8 cellular contexts compared by ENCODE assay signal in the genomic region with DNA sequence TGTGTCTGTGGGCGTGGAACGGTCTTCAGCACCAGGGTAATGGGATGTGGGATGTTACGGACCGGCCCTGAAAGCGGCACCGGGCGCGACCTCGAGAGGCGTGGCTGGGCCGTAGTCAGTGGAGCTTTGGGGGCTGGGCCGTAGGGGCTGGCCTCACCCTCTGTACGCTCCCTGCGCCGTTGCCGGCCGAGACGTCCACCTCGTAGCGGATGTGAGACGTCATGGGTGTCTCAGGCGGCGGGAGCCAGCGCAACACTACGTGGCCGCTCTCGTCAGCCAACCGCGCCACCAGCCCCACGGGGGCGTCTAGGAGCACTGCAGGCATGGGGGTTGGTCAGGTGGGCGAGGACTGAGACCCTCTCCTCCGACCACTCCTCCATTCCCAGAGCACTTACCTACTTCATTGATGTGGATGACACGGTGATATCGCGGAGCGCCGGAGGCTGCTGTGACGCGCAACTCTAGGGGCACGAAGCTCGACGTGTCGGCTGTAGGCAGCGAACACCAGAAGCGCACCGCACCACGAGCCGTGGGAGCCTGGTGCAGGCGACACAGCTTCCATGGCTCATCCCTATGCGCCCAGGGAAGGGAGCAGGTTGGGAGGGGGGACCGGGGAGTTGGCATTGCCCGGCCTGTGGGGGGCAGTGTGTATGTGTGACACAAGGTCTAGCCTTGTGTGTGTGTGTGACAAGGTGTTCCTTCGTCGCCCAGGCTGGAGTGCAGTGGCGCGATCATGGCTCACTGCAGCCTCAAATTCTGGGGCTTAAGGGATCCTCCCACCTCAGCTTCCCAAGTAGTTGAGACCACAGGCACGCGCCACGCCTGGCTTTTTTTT. TPM values are rescaled to one million over a fixed set of nuclear protein-coding genes. Genes with fewer than 3 reads are reported as not detected.
DNase-seq lines count a peak whose midpoint lies in the region; ATAC-seq and FAIRE-seq lines count a peak whose summit lies in the region.

No MANE protein-coding gene starts in this region.

- peak; percentile 43 for ATAC-seq in GM21390 (IDR thresholded peaks at IDR 0.05; ENCODE audit: unreplicated experiment)
- peak; percentile 67 to 78 for ATAC-seq in activated naive CD4-positive, alpha-beta T cell treated with anti-CD3 and anti-CD28 coated beads, Interleukin-2, amount 50 U/mL, for 72 hours
- ATAC-seq in right cardiac atrium = peak; percentile 59 to 82

- intact Hi-C loops in right cardiac atrium (cut with DNase I) = loop anchor here in 2 of 4 donors (10.0 kb wide), 2 partner anchors 53 to 63 kb away; a partner anchor contains a TSS

- H3K9me3 Mint-ChIP-seq in activated naive CD4-positive, alpha-beta T cell treated with anti-CD3 and anti-CD28 coated beads, Interleukin-2, amount 50 U/mL, for 72 hours = no peaks in the 10 kb centered on the region

- H3K36me3 ChIP-seq in small intestine (ENCODE audit: control insufficient read depth in 2 of 2, insufficient read depth in 2 of 2, low read length in 2 of 2) = no peaks in the 10 kb centered on the region

- FAIRE-seq in small intestine (lab: Jason Lieb, UNC) = no peak

- H3K4me3 ChIP-seq in right cardiac atrium (ENCODE audit: low read length) (peak overlapping the region; percentile 47), small intestine (ENCODE audit: low read depth in 1 of 2, low read length in 2 of 2) (peak overlapping the region in 1 of 2 donors; percentile 54)

- 12% methylated on average over 60 of the region's 60 CpGs for WGBS in right cardiac atrium
- WGBS in small intestine, 3 donors = 1 to 6% (median 4%) methylated on average over 53 to 60 of the region's 60 CpGs

- H3K27ac Mint-ChIP-seq in activated naive CD4-positive, alpha-beta T cell treated with anti-CD3 and anti-CD28 coated beads, Interleukin-2, amount 50 U/mL, for 72 hours = peak overlapping the region; percentile 93 to 98

- H3K36me3 Mint-ChIP-seq in activated naive CD4-positive, alpha-beta T cell treated with anti-CD3 and anti-CD28 coated beads, Interleukin-2, amount 50 U/mL, for 72 hours = peaks cover 12 to 17% of the 10 kb centered on the region in 2 donors

- DNase-seq in DMS153 treated with DMSO at 0.1 percent for 48 hours (lab: John Stamatoyannopoulos, UW; ENCODE audit: unreplicated experiment) (peak; percentile 66), HT-29 (ENCODE audit: low spot score) (peak; percentile 73), SK-MEL-5 (ENCODE audit: low read depth, low spot score) (peak; percentile 93), right cardiac atrium (peak; percentile 87 to 92 (median 90)), small intestine (peak; percentile 21), NCI-H2171 treated with DMSO at 0.1 percent for 48 hours (lab: John Stamatoyannopoulos, UW) (no peak)
- peak; percentile 78 to 82 for DNase-seq in activated naive CD4-positive, alpha-beta T cell treated with anti-CD3 and anti-CD28 coated beads, Interleukin-2, amount 50 U/mL, for 72 hours (ENCODE audit: low spot score in 2 of 2)

- no peaks in the 10 kb centered on the region for H3K9me3 ChIP-seq in right cardiac atrium (ENCODE audit: control insufficient read depth, low read length)
- H3K9me3 ChIP-seq in small intestine (ENCODE audit: control insufficient read depth, low read depth) = no peaks in the 10 kb centered on the region

- in situ Hi-C loops in SK-MEL-5 (cut with HindIII; ENCODE audit: low pct_unique_long_range_greater_than_20kb, low sequenced_read_pairs) = no loop called here

- no peaks in the 10 kb centered on the region for H3K27me3 ChIP-seq in right cardiac atrium (ENCODE audit: control insufficient read depth, insufficient read depth)
- H3K27me3 ChIP-seq in small intestine (ENCODE audit: control insufficient read depth in 2 of 2, insufficient read depth in 2 of 2, low read length in 2 of 2) = peaks cover 0 to 6% of the 10 kb centered on the region in 2 donors

- H3K27ac ChIP-seq in right cardiac atrium (ENCODE audit: low read length) (no peak overlapping the region), small intestine (ENCODE audit: low read depth in 1 of 2, low read length in 1 of 2) (peak overlapping the region in 1 of 2 donors; percentile 83)

- H3K4me1 ChIP-seq in right cardiac atrium (ENCODE audit: control insufficient read depth, insufficient read depth, low read length) (peaks cover 8% of the 10 kb centered on the region), small intestine (ENCODE audit: control insufficient read depth in 2 of 2, insufficient read depth in 1 of 2, low read depth in 1 of 2, low read length in 1 of 2) (peaks cover 2 to 8% of the 10 kb centered on the region in 2 donors)

RNA-seq across cellular contexts. Expression of a gene that starts 2.4 kb away (rescaled TPM):
- total RNA-seq in HT-29 (2014; rRNA removed; shearing (Covaris generic)) = 3.7 and 3.8 TPM in 2 replicates
- 8.0 and 9.2 TPM in 2 replicates for total RNA-seq in SK-MEL-5 (2014; rRNA removed; shearing (Covaris generic))
- polyA plus RNA-seq in SK-MEL-5 (2015; cell fraction: cytosol; rRNA removed) = 16.3 and 18.6 TPM in 2 replicates
- polyA plus RNA-seq in SK-MEL-5 (2015; cell fraction: nucleus; rRNA removed) = 18.9 and 20.7 TPM in 2 replicates
- total RNA-seq in activated naive CD4-positive, alpha-beta T cell treated with anti-CD3 and anti-CD28 coated beads, Interleukin-2, amount 50 U/mL, for 72 hours = 10 to 100 TPM in 1 of 2 donors, 1 to 10 TPM in 1; 7.9 to 14.1 TPM
- 10 to 100 TPM in 3 of 4 donors, 1 to 10 TPM in 1; 8.5 to 12.6 (median 11.5) TPM for total RNA-seq in right cardiac atrium
- 10.3 TPM for polyA plus RNA-seq in right cardiac atrium
- 1 to 10 TPM in 2 of 3 donors, under 1 TPM in 1; 0.45 to 2.7 (median 1.4) TPM for polyA plus RNA-seq in small intestine

RNA-seq across cellular contexts. Expression of a gene that starts 7.3 kb away (rescaled TPM):
- total RNA-seq in HT-29 (2014; rRNA removed; shearing (Covaris generic)) = 3.9 and 5.4 TPM in 2 replicates
- total RNA-seq in SK-MEL-5 (2014; rRNA removed; shearing (Covaris generic)) = 1.0 and 2.4 TPM in 2 replicates
- 2.4 and 3.5 TPM in 2 replicates for polyA plus RNA-seq in SK-MEL-5 (2015; cell fraction: cytosol; rRNA removed)
- 2.2 and 2.4 TPM in 2 replicates for polyA plus RNA-seq in SK-MEL-5 (2015; cell fraction: nucleus; rRNA removed)
- total RNA-seq in activated naive CD4-positive, alpha-beta T cell treated with anti-CD3 and anti-CD28 coated beads, Interleukin-2, amount 50 U/mL, for 72 hours = 1 to 10 TPM; 1.9 to 2.2 TPM
- 1 to 10 TPM; 1.0 to 1.9 (median 1.3) TPM for total RNA-seq in right cardiac atrium
- polyA plus RNA-seq in right cardiac atrium (1.9 TPM), small intestine (1 to 10 TPM; 3.0 to 4.0 (median 3.1) TPM)

RNA-seq across cellular contexts. Expression of a gene that starts 26.5 kb away (rescaled TPM):
- 1.7 and 3.6 TPM in 2 replicates for total RNA-seq in HT-29 (2014; rRNA removed; shearing (Covaris generic))
- total RNA-seq in SK-MEL-5 (2014; rRNA removed; shearing (Covaris generic)) = 4.9 and 7.6 TPM in 2 replicates
- 28.7 and 33.8 TPM in 2 replicates for polyA plus RNA-seq in SK-MEL-5 (2015; cell fraction: cytosol; rRNA removed)
- polyA plus RNA-seq in SK-MEL-5 (2015; cell fraction: nucleus; rRNA removed) = 18.2 and 25.5 TPM in 2 replicates
- 1 to 10 TPM; 4.4 to 7.9 TPM for total RNA-seq in activated naive CD4-positive, alpha-beta T cell treated with anti-CD3 and anti-CD28 coated beads, Interleukin-2, amount 50 U/mL, for 72 hours
- 10 to 100 TPM; 23.2 to 32.1 (median 26.3) TPM for total RNA-seq in right cardiac atrium
- polyA plus RNA-seq in right cardiac atrium (19.7 TPM), small intestine (1 to 10 TPM; 3.1 to 9.7 (median 3.5) TPM)

RNA-seq across cellular contexts. Expression of a gene that starts 35.4 kb away (rescaled TPM):
- total RNA-seq in HT-29 (2014; rRNA removed; shearing (Covaris generic)) = 3.5 and 9.2 TPM in 2 replicates
- 1.5 and 1.7 TPM in 2 replicates for total RNA-seq in SK-MEL-5 (2014; rRNA removed; shearing (Covaris generic))
- 1.8 and 4.2 TPM in 2 replicates for polyA plus RNA-seq in SK-MEL-5 (2015; cell fraction: cytosol; rRNA removed)
- 35.3 and 39.1 TPM in 2 replicates for polyA plus RNA-seq in SK-MEL-5 (2015; cell fraction: nucleus; rRNA removed)
- total RNA-seq in activated naive CD4-positive, alpha-beta T cell treated with anti-CD3 and anti-CD28 coated beads, Interleukin-2, amount 50 U/mL, for 72 hours = 10 to 100 TPM; 16.6 to 28.8 TPM
- 10 to 100 TPM; 16.7 to 26.5 (median 24.9) TPM for total RNA-seq in right cardiac atrium
- polyA plus RNA-seq in right cardiac atrium (34.2 TPM), small intestine (10 to 100 TPM; 24.1 to 70.4 (median 58.1) TPM)

RNA-seq across cellular contexts. Expression of a gene that starts 35.7 kb away (rescaled TPM):
- 81.5 and 97.3 TPM in 2 replicates for total RNA-seq in HT-29 (2014; rRNA removed; shearing (Covaris generic))
- total RNA-seq in SK-MEL-5 (2014; rRNA removed; shearing (Covaris generic)) = 79.4 and 87.3 TPM in 2 replicates
- 111 and 204 TPM in 2 replicates for polyA plus RNA-seq in SK-MEL-5 (2015; cell fraction: cytosol; rRNA removed)
- polyA plus RNA-seq in SK-MEL-5 (2015; cell fraction: nucleus; rRNA removed) = 96.8 and 101 TPM in 2 replicates
- 10 to 100 TPM; 29.9 to 36.4 TPM for total RNA-seq in activated naive CD4-positive, alpha-beta T cell treated with anti-CD3 and anti-CD28 coated beads, Interleukin-2, amount 50 U/mL, for 72 hours
- 100 to 1,000 TPM in 2 of 4 donors, 10 to 100 TPM in 2; 92.9 to 105 (median 98.1) TPM for total RNA-seq in right cardiac atrium
- polyA plus RNA-seq in right cardiac atrium (149 TPM), small intestine (100 to 1,000 TPM in 1 of 3 donors, 10 to 100 TPM in 2; 39.8 to 127 (median 74.8) TPM)
